Comparison of ENCODE assay signal across 18 cellular contexts in genomic region chr9:89460551-89460950, GRCh38. TPM values are rescaled to one million over a fixed set of nuclear protein-coding genes. Genes with fewer than 3 reads are reported as not detected.
A peak's percentile ranks its signal among the peaks of the same experiment; 100 is the strongest.
DNase-seq lines count a peak whose midpoint lies in the region; ATAC-seq and TF ChIP-seq lines count a peak whose summit lies in the region.
"Had no signal": no experiment of that assay in that cellular context is flagged by ENCODE, and none has a peak within 500 bp of the region (broad histone marks: within the 10 kb centered on the region; RNA-seq: fewer than 3 reads in every experiment).

No MANE protein-coding gene starts in this region.

- H3F3A ChIP-seq in GM23248 (ENCODE audit: insufficient read depth) = no peaks in the 10 kb centered on the region

- H3K27me3 ChIP-seq in osteoblast (ENCODE audit: insufficient read depth, low read length) = peaks cover 2% of the 10 kb centered on the region
- H3K27me3 ChIP-seq in GM23248 (replicated peaks; ENCODE audit: insufficient read depth) = no peaks in the 10 kb centered on the region
- H3K27me3 ChIP-seq: SJSA1, tibial artery had no signal

- no peaks in the 10 kb centered on the region for H3K9me3 Mint-ChIP-seq in activated CD4-positive, alpha-beta T cell treated with anti-CD3 and anti-CD28 coated beads for 36 hours (ENCODE audit: low read depth)
- no peaks in the 10 kb centered on the region for H3K9me3 Mint-ChIP-seq in IgD-negative memory B cell
- H3K9me3 Mint-ChIP-seq: nephron progenitor cell had no signal

- peak overlapping the region; percentile 77 for H3K27ac Mint-ChIP-seq in activated CD4-positive, alpha-beta T cell treated with anti-CD3 and anti-CD28 coated beads for 36 hours
- peak overlapping the region in 2 of 3 donors; percentile 25 to 65 for H3K27ac Mint-ChIP-seq in IgD-negative memory B cell
- H3K27ac Mint-ChIP-seq: nephron progenitor cell had no signal

- no peaks in the 10 kb centered on the region for H3K27me3 Mint-ChIP-seq in activated CD4-positive, alpha-beta T cell treated with anti-CD3 and anti-CD28 coated beads for 36 hours
- H3K27me3 Mint-ChIP-seq in IgD-negative memory B cell = no peaks in the 10 kb centered on the region

- H3K4me3 ChIP-seq in osteoblast (ENCODE audit: insufficient read depth, low read length) = no peak overlapping the region
- no peak overlapping the region for H3K4me3 ChIP-seq in GM23248
- H3K4me3 ChIP-seq: PC-9, psoas muscle, SJSA1, skin epidermis, tibial artery had no signal

- TF ChIP-seq CTCF in osteoblast (IDR thresholded peaks at IDR 0.05; ENCODE audit: extremely low read depth, low read depth, low read length) = no peak

- H3K4me2 ChIP-seq in osteoblast (ENCODE audit: insufficient read depth, low read length) (no peak overlapping the region), GM23248 (ENCODE audit: unreplicated experiment) (no peak overlapping the region)
- H3K4me2 ChIP-seq: PC-9 had no signal

- WGBS in GM23248 (ENCODE audit: low coverage in 1 of 2, low lambda C conversion rate in 2 of 2, missing lambda C conversion rate in 2 of 2), 2 experiments = 92% methylated on average over 10 of the region's 10 CpGs

- H3K36me3 Mint-ChIP-seq in activated CD4-positive, alpha-beta T cell treated with anti-CD3 and anti-CD28 coated beads for 36 hours (ENCODE audit: low read depth) = peaks cover 70% of the 10 kb centered on the region
- H3K36me3 Mint-ChIP-seq in IgD-negative memory B cell = no peaks in the 10 kb centered on the region

- H3K36me3 ChIP-seq in osteoblast (ENCODE audit: insufficient read depth, low read length) (no peaks in the 10 kb centered on the region), GM23248 (ENCODE audit: low read depth) (no peaks in the 10 kb centered on the region)
- H3K36me3 ChIP-seq: SJSA1, tibial artery had no signal

- intact Hi-C loops in activated CD4-positive, alpha-beta T cell treated with anti-CD3 and anti-CD28 coated beads for 36 hours (cut with DNase I, micrococcal nuclease) = loop anchor here in 1 of 2 experiments (5.0 kb wide), 1 partner anchor 522 kb away; no protein-coding TSS in a partner anchor

- CTCF ChIA-PET in activated CD4-positive, alpha-beta T cell treated with anti-CD3 and anti-CD28 coated beads for 36 hours (lab: Charles Lee) = interaction anchor here (1.5 to 1.8 kb wide), 2 partner anchors 10 to 12 kb away, joined by 3 to 7 read pairs; no protein-coding TSS in a partner anchor

- no peaks in the 10 kb centered on the region for H3K79me2 ChIP-seq in osteoblast (ENCODE audit: insufficient read depth, low read length)
- H3K79me2 ChIP-seq in GM23248 (ENCODE audit: insufficient read depth) = no peaks in the 10 kb centered on the region

- no peak for ATAC-seq in activated CD4-positive, alpha-beta T cell treated with anti-CD3 and anti-CD28 coated beads for 36 hours
- ATAC-seq in HG02798 (IDR thresholded peaks at IDR 0.05; ENCODE audit: poor library complexity, unreplicated experiment) = no peak
- ATAC-seq: HepG2 had no signal

- H3K9me3 ChIP-seq in osteoblast (ENCODE audit: low read depth, low read length) (no peaks in the 10 kb centered on the region), GM23248 (ENCODE audit: low read depth) (no peaks in the 10 kb centered on the region)
- H3K9me3 ChIP-seq: psoas muscle, SJSA1, tibial artery had no signal

- POLR2A ChIA-PET in activated CD4-positive, alpha-beta T cell treated with anti-CD3 and anti-CD28 coated beads for 36 hours (lab: Charles Lee) = interaction anchor here (1.3 kb wide), 1 partner anchor 12 kb away, joined by 3 read pairs; no protein-coding TSS in a partner anchor

- H3K9ac ChIP-seq in GM23248 = no peak overlapping the region

- peak overlapping the region; percentile 34 for H3K27ac ChIP-seq in cingulate gyrus (ENCODE audit: low read depth, low read length)
- H3K27ac ChIP-seq in osteoblast (ENCODE audit: low read depth, low read length) = no peak overlapping the region
- no peak overlapping the region for H3K27ac ChIP-seq in GM23248
- H3K27ac ChIP-seq: C4-2B, PC-9, psoas muscle, SJSA1 had no signal

- peaks cover 8% of the 10 kb centered on the region for H3K4me1 ChIP-seq in osteoblast (ENCODE audit: insufficient read depth, low read length)
- H3K4me1 ChIP-seq in GM23248 (ENCODE audit: insufficient read depth) = no peaks in the 10 kb centered on the region

- H3K9me2 ChIP-seq in GM23248 (ENCODE audit: insufficient read depth) = no peaks in the 10 kb centered on the region

- H2AFZ ChIP-seq in osteoblast (ENCODE audit: low read length) (no peak overlapping the region), GM23248 (no peak overlapping the region)
- H2AFZ ChIP-seq: PC-9 had no signal

- no peak overlapping the region for H3K4me3 Mint-ChIP-seq in activated CD4-positive, alpha-beta T cell treated with anti-CD3 and anti-CD28 coated beads for 36 hours
- H3K4me3 Mint-ChIP-seq in IgD-negative memory B cell = peak overlapping the region in 1 of 4 donors; percentile 14
- H3K4me3 Mint-ChIP-seq: nephron progenitor cell had no signal

- peak; percentile 12 for DNase-seq in activated CD4-positive, alpha-beta T cell treated with anti-CD3 and anti-CD28 coated beads for 36 hours
- DNase-seq in activated CD4-positive, alpha-beta T cell treated with anti-CD3 and anti-CD28 coated beads for 1 hour = no peak
- DNase-seq in osteoblast (ENCODE audit: insufficient read length, low spot score, missing footprints) (peak; percentile 51), GM23248 (no peak), GF-D8 (lab: John Stamatoyannopoulos, UW) (no peak)
- DNase-seq: hippocampal formation, NCI-H146, nephron progenitor cell, PC-9, psoas muscle, tibial artery had no signal

- in situ Hi-C loops in GM23248 (cut with MboI) = no loop called here

- H3K4me1 Mint-ChIP-seq in activated CD4-positive, alpha-beta T cell treated with anti-CD3 and anti-CD28 coated beads for 36 hours = peaks cover 98% of the 10 kb centered on the region
- H3K4me1 Mint-ChIP-seq in IgD-negative memory B cell = peaks cover 37 to 74% (median 51%) of the 10 kb centered on the region in 3 donors

- no peaks in the 10 kb centered on the region for H4K20me1 ChIP-seq in osteoblast (ENCODE audit: insufficient read depth, low read length)
- no peaks in the 10 kb centered on the region for H4K20me1 ChIP-seq in GM23248 (ENCODE audit: insufficient read depth)

RNA-seq across cellular contexts. Expression of gene SEMA4D, which starts 37.4 kb away (rescaled TPM):
- 100 to 1,000 TPM; 215 to 226 TPM for total RNA-seq in activated CD4-positive, alpha-beta T cell treated with anti-CD3 and anti-CD28 coated beads for 36 hours
- 35.3 TPM for polyA plus RNA-seq in IgD-negative memory B cell
- 0.72 and 0.88 TPM in 2 replicates for total RNA-seq in osteoblast
- total RNA-seq in GM23248 (2014; rRNA removed; shearing (Covaris generic)) = 0.11 and 1.3 TPM in 2 replicates
- polyA plus RNA-seq in GM23248 (2016; fragmentation: Nextera tagmentation; extraction: Ambion mirVana) = 0.11 and 0.25 TPM in 2 replicates

Comparison
In these comparisons a context has a peak if more than half of its experiments do, and no peak if none do; other contexts are left out.
1. DNase-seq: peak in activated CD4-positive, alpha-beta T cell treated with anti-CD3 and anti-CD28 coated beads for 36 hours (single experiment) and osteoblast (single experiment); none in activated CD4-positive, alpha-beta T cell treated with anti-CD3 and anti-CD28 coated beads for 1 hour (single experiment), GM23248 (single experiment) and GF-D8 (single experiment).
2. RNA of gene SEMA4D, which starts 37.4 kb away (total RNA-seq): 215 to 226 TPM in activated CD4-positive, alpha-beta T cell treated with anti-CD3 and anti-CD28 coated beads for 36 hours; 0.72 to 0.88 TPM in osteoblast and 0.11 to 1.3 TPM in GM23248; every median in the first group is over 10 times any median in the second.